1 cellular context compared by ENCODE assay signal in genomic region chr1:21261551-21262281, GRCh38.
A peak's percentile ranks its signal among the peaks of the same experiment; 100 is the strongest.
TF ChIP-seq lines count a peak whose summit lies in the region.

No MANE protein-coding gene starts in this region.

TF ChIP-seq in SK-N-SH, 30 proteins besides CTCF, POLR2A, EP300 and RAD21 (continued from another document):
- TF ChIP-seq, protein P1, sequence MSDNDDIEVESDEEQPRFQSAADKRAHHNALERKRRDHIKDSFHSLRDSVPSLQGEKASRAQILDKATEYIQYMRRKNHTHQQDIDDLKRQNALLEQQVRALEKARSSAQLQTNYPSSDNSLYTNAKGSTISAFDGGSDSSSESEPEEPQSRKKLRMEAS (IDR thresholded peaks at IDR 0.05; ENCODE audit: low read depth) = no peak
- TF ChIP-seq JUND (IDR thresholded peaks at IDR 0.05) = peak; percentile 74; the same call in 1 of the 2 replicates
- TF ChIP-seq RXRA (IDR thresholded peaks at IDR 0.05; ENCODE audit: borderline replicate concordance, low read depth) = no peak
TF ChIP-seq in SK-N-SH: peak in this region for 5.
